In the genomic region with DNA sequence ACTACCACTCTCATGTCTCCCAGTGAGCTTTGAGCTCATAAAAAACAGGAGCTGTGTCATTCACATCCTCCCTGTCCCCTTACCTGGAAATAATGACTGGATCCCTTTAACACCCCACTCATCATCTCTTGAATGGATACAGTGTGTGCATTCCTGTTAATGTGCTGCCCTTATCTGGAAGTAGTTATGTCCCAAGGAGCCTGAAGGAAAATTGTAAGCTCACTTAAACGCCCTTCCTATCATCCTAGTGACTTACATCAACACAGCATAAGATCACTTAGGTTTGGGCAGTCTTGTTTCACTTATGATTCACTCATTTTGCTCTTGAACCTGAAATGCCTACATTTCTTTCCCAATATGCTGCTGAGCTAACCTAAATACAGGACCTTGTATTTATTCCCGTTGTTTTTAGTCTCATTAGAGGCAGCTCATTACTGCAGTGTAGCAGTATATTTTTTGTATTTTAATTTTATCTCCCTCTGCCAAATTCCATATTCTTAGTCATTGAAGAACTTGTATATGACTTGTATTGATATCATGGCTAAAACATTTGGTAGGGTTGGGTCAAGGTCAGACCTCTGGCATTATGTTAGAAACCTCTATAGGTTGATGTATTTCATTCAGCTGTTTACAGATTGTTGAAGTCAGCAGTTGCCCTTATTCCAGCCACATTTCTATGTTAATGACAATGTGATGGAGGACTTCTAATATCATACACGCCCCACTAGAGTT, we compare ENCODE assay signal across 14 cellular contexts.
DNase-seq lines count a peak whose midpoint lies in the region; ATAC-seq and TF ChIP-seq lines count a peak whose summit lies in the region.
"Had no signal": no experiment of that assay in that cellular context is flagged by ENCODE, and none has a peak within 500 bp of the region (broad histone marks: within the 10 kb centered on the region; RNA-seq: fewer than 3 reads in every experiment).

No MANE protein-coding gene starts in this region.

- ATAC-seq in IMR-90 (ENCODE audit: low read depth) (peak; percentile 91), GM19397 (IDR thresholded peaks at IDR 0.05; ENCODE audit: unreplicated experiment) (no peak)
- ATAC-seq: activated CD8-positive, alpha-beta memory T cell treated with anti-CD3 and anti-CD28 coated beads, Interleukin-2, amount 10 ng/mL, durations not matched to agents 7 days and 5 days; activated naive CD4-positive, alpha-beta T cell treated with anti-CD3 and anti-CD28 coated beads, Interleukin-2, amount 50 U/mL, for 72 hours had no signal

- intact Hi-C loops in IMR-90 (cut with micrococcal nuclease): no loop called here

- H4K5ac ChIP-seq in IMR-90 (ENCODE audit: low read depth, low read length) (no peak overlapping the region), mesendoderm (ENCODE audit: low read length) (no peak overlapping the region)

- no peaks in the 10 kb centered on the region for H4K20me1 ChIP-seq in IMR-90 (ENCODE audit: insufficient read depth, low read length)

- peak overlapping the region in 1 of 2 experiments; percentile 36; a peak in 1 of 4 replicates for H4K8ac ChIP-seq in IMR-90 (ENCODE audit: low read depth in 2 of 2, low read length in 2 of 2)
- H4K8ac ChIP-seq in mesendoderm (ENCODE audit: low read depth, low read length): no peak overlapping the region

- POLR2A ChIA-PET in BJ (lab: Charles Lee) (interaction anchor here (0.6 kb wide), 1 partner anchor 71 kb away, joined by 3 read pairs; no protein-coding TSS in a partner anchor), IMR-90 (lab: Charles Lee; ENCODE audit: unreplicated experiment) (no interaction called here)

- H3K4me2 ChIP-seq in IMR-90 (ENCODE audit: low read depth, low read length) (peak overlapping the region; percentile 11; the same call in 1 of the 2 replicates), mesendoderm (ENCODE audit: low read length) (no peak overlapping the region)

- no peak overlapping the region for H2AFZ ChIP-seq in IMR-90 (replicated peaks; ENCODE audit: low read length, poor library complexity)

- peak overlapping the region; percentile 14; the same call in 1 of the 2 replicates for H3K14ac ChIP-seq in IMR-90 (replicated peaks; ENCODE audit: low read depth, low read length)

- H2BK5ac ChIP-seq in IMR-90 (ENCODE audit: low read depth, low read length, poor library complexity, severe bottlenecking) (peak overlapping the region; percentile 2), mesendoderm (ENCODE audit: low read length) (no peak overlapping the region)

- H2BK120ac ChIP-seq in IMR-90 (ENCODE audit: low read depth, low read length): no peak overlapping the region
- no peak overlapping the region for H2BK120ac ChIP-seq in mesendoderm (ENCODE audit: low read depth, low read length)

- no peak overlapping the region for H2BK15ac ChIP-seq in IMR-90 (ENCODE audit: low read depth, low read length)
- H2BK15ac ChIP-seq in mesendoderm (replicated peaks; ENCODE audit: low read depth): no peak overlapping the region

- TF ChIP-seq POLR2A in IMR-90 (IDR thresholded peaks at IDR 0.05; ENCODE audit: low read depth, low read length): no peak

- no peak for TF ChIP-seq RAD21 in IMR-90 (IDR thresholded peaks at IDR 0.05; ENCODE audit: low read length)

- H3K4me3 ChIP-seq in BJ (ENCODE audit: low read depth, low read length): no peak overlapping the region
- H3K4me3 ChIP-seq in IMR-90 (ENCODE audit: insufficient read depth, low read depth, low read length): no peak overlapping the region
- H3K4me3 ChIP-seq in epithelial cell of esophagus (ENCODE audit: low read length): no peak overlapping the region
- no peak overlapping the region for H3K4me3 ChIP-seq in mesendoderm (ENCODE audit: low read length)
- H3K4me3 ChIP-seq: skin epidermis had no signal

- H3K36me3 ChIP-seq in BJ (ENCODE audit: control insufficient read depth, insufficient read depth, low read length) (0 out of 2 replicates have a peak, but pooled peaks cover 1% of the 10 kb centered on the region), IMR-90 (ENCODE audit: control insufficient read depth, insufficient read depth, low read length) (0 out of 2 replicates have a peak, but pooled peaks cover 2% of the 10 kb centered on the region), mesendoderm (ENCODE audit: control insufficient read depth, insufficient read depth, low read length) (no peaks in the 10 kb centered on the region)

- DNase-seq in BJ (ENCODE audit: low read depth) (peak; percentile 50), IMR-90 (peak; percentile 80), epithelial cell of esophagus (ENCODE audit: low read depth) (peak; percentile 32), mesendoderm (peak; percentile 48), NCI-H345 (lab: John Stamatoyannopoulos, UW) (no peak), hippocampal formation (lab: John Stamatoyannopoulos, UW) (no peak), activated gamma-delta T cell treated with Interleukin-2 at 50 U/mL for 16 hours (no peak)
- DNase-seq: activated CD8-positive, alpha-beta memory T cell treated with anti-CD3 and anti-CD28 coated beads, Interleukin-2, amount 10 ng/mL, durations not matched to agents 7 days and 5 days; NCI-H1105; NCI-H510A treated with DMSO at 0.1 percent for 48 hours; SHP77 treated with DMSO at 0.1 percent for 48 hours had no signal

- H3K9ac ChIP-seq in IMR-90 (ENCODE audit: low read depth, low read length) (no peak overlapping the region), mesendoderm (ENCODE audit: low read length) (no peak overlapping the region)

- in situ Hi-C loops in IMR-90 (cut with MboI; ENCODE audit: low sequenced_read_pairs): no loop called here

- H3K27me3 ChIP-seq in BJ (ENCODE audit: control insufficient read depth, insufficient read depth, low read length) (no peaks in the 10 kb centered on the region), IMR-90 (ENCODE audit: control insufficient read depth, insufficient read depth, low read length) (no peaks in the 10 kb centered on the region), mesendoderm (ENCODE audit: insufficient read depth, low read length, poor library complexity) (no peaks in the 10 kb centered on the region)

- H4K91ac ChIP-seq in IMR-90 (ENCODE audit: insufficient read depth, low read depth, low read length): no peak overlapping the region

- TF ChIP-seq CTCF in BJ (IDR thresholded peaks at IDR 0.05; ENCODE audit: insufficient read depth, low read depth, low read length): no peak
- TF ChIP-seq CTCF in IMR-90 (conservative IDR thresholded peaks at IDR 0.05; ENCODE audit: low read depth, low read length): no peak
- no peak for TF ChIP-seq CTCF in epithelial cell of esophagus (IDR thresholded peaks at IDR 0.05; ENCODE audit: insufficient read depth, low read depth, low read length, missing control alignments)

- H3K18ac ChIP-seq in IMR-90 (ENCODE audit: low read depth, low read length) (peak overlapping the region; percentile 76), mesendoderm (ENCODE audit: low read length) (no peak overlapping the region)

- H3K23ac ChIP-seq in IMR-90 (ENCODE audit: low read depth, low read length) (peak overlapping the region; percentile 26; the same call in 1 of the 2 replicates), mesendoderm (ENCODE audit: low read length) (no peak overlapping the region)

- CTCF ChIA-PET in BJ (lab: Yijun Ruan, JAX) (interaction anchor here (0.8 to 1.3 kb wide), 4 partner anchors 22 to 495 kb away, joined by 3 to 6 read pairs (median 4); no protein-coding TSS in a partner anchor), IMR-90 (lab: Yijun Ruan, JAX) (interaction anchor here (0.5 to 1.0 kb wide), 3 partner anchors 12 to 42 kb away, joined by 3 to 5 read pairs (median 3); no protein-coding TSS in a partner anchor)

- no peaks in the 10 kb centered on the region for H3K9me3 ChIP-seq in IMR-90 (ENCODE audit: control insufficient read depth, insufficient read depth, low read length)

- H3K79me2 ChIP-seq in mesendoderm (ENCODE audit: control insufficient read depth, insufficient read depth, low read length): no peaks in the 10 kb centered on the region

- H3K27ac ChIP-seq in IMR-90 (ENCODE audit: insufficient read depth, low read length) (peak overlapping the region; percentile 26; the same call in 1 of the 2 replicates), mesendoderm (ENCODE audit: low read depth, low read length) (no peak overlapping the region)

- 0 out of 2 replicates have a peak overlapping the region, but pooled peaks have one; percentile 15 for H2BK20ac ChIP-seq in IMR-90 (ENCODE audit: low read depth, low read length)

- no peak overlapping the region for H3K56ac ChIP-seq in IMR-90 (ENCODE audit: extremely low read depth, insufficient read depth, low read length)
- H3K56ac ChIP-seq in mesendoderm (ENCODE audit: low read length): no peak overlapping the region

- 0 out of 2 replicates have a peak overlapping the region, but pooled peaks have one; percentile 9 for H3K4ac ChIP-seq in IMR-90 (ENCODE audit: low read depth, low read length)
- H3K4ac ChIP-seq in mesendoderm (ENCODE audit: low read depth, low read length): no peak overlapping the region

- H3K79me1 ChIP-seq in IMR-90 (ENCODE audit: low read depth in 1 of 2, low read length in 2 of 2): peaks cover 9 to 19% of the 10 kb centered on the region in 2 experiments
- peaks cover 2% of the 10 kb centered on the region for H3K79me1 ChIP-seq in mesendoderm (ENCODE audit: low read length)

- dilution Hi-C loops in IMR-90 (cut with HindIII; ENCODE audit: low sequenced_read_pairs, unreplicated experiment): no loop called here

- H2AK5ac ChIP-seq in IMR-90 (ENCODE audit: low read depth, low read length) (no peak overlapping the region), mesendoderm (ENCODE audit: low read length) (no peak overlapping the region)

- H3K4me1 ChIP-seq in IMR-90 (ENCODE audit: control insufficient read depth, insufficient read depth, low read length) (peaks cover 4% of the 10 kb centered on the region), mesendoderm (ENCODE audit: control insufficient read depth, low read depth, low read length) (no peaks in the 10 kb centered on the region)

- H3K9me1 ChIP-seq in IMR-90 (ENCODE audit: insufficient read depth, low read length): peaks cover 3% of the 10 kb centered on the region; the same call in 1 of the 2 replicates

- BruUV-seq in IMR-90 (replicated peaks; lab: Mats Ljungman, UMichigan): no TSS peak

- H2AK9ac ChIP-seq in IMR-90 (replicated peaks; ENCODE audit: low read depth, low read length, poor library complexity): no peak overlapping the region

- WGBS in IMR-90 (ENCODE audit: extremely low coverage in 2 of 2, insufficient read length in 1 of 2), 2 experiments: no CpG with 5 or more reads among the region's 3 CpGs
- no CpG with 5 or more reads among the region's 3 CpGs for WGBS in mesendoderm (ENCODE audit: extremely low coverage, insufficient coverage, low lambda C conversion rate)

TF ChIP-seq in IMR-90, 13 proteins besides CTCF, POLR2A, EP300 and RAD21 (continues in another document):
- no peak for TF ChIP-seq BHLHE40 (IDR thresholded peaks at IDR 0.05; ENCODE audit: low read depth, low read length)
- no peak for TF ChIP-seq CHD1 (IDR thresholded peaks at IDR 0.05; ENCODE audit: low read depth, low read length)

Comparison
In these comparisons a context has a peak if more than half of its experiments do, and no peak if none do; other contexts are left out.
1. DNase-seq: peak in BJ (single experiment), IMR-90 (single experiment), epithelial cell of esophagus (single experiment) and mesendoderm (single experiment); none in NCI-H345 (single experiment), hippocampal formation (0 of 2) and activated gamma-delta T cell treated with Interleukin-2 at 50 U/mL for 16 hours (single experiment).